In the genomic region with DNA sequence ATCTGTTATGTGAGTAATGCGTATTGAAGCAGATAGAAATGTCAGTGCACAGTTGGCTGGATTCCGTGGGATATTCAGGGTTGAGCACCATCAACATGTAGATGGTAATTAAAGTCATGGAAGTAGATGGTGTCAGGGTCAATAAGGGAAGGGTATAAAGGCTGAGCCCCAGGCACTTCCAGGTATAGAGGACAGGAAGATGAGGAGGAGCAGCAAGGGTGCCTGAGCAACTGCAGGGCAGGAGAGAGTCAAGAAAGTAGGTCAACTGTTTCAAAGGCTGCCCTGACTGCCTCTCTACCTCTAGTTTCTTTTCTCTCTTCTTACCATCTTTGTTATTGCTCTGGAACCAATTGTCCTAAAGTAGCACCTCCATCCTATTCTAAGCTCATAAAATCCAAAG, we compare ENCODE assay signal across 14 cellular contexts.
DNase-seq lines count a peak whose midpoint lies in the region; ATAC-seq, FAIRE-seq and TF ChIP-seq lines count a peak whose summit lies in the region.
"Had no signal": no experiment of that assay in that cellular context is flagged by ENCODE, and none has a peak within 500 bp of the region (broad histone marks: within the 10 kb centered on the region; RNA-seq: fewer than 3 reads in every experiment).

No MANE protein-coding gene starts in this region.

- peak overlapping the region; percentile 18 for H3K4me2 ChIP-seq in astrocyte (ENCODE audit: low read length)
- no peak overlapping the region for H3K4me2 ChIP-seq in neural progenitor cell

- BruUV-seq in Caco-2 (replicated peaks; lab: Mats Ljungman, UMichigan) = no TSS peak

- H3K36me3 ChIP-seq in Caco-2 (ENCODE audit: control insufficient read depth, insufficient read depth, low read length) (0 out of 2 replicates have a peak, but pooled peaks cover 4% of the 10 kb centered on the region), astrocyte (ENCODE audit: insufficient read depth, low read length) (peaks cover 50% of the 10 kb centered on the region), neural progenitor cell (no peaks in the 10 kb centered on the region), SJCRH30 (no peaks in the 10 kb centered on the region)

- H3K27ac Mint-ChIP-seq in Caco-2 (ENCODE audit: unreplicated experiment) (peak overlapping the region; percentile 8), astrocyte (ENCODE audit: unreplicated experiment) (peak overlapping the region; percentile 67), neural progenitor cell (no peak overlapping the region)

- H2AFZ ChIP-seq in astrocyte (ENCODE audit: low read depth, low read length) = no peak overlapping the region
- no peak overlapping the region for H2AFZ ChIP-seq in neural progenitor cell (replicated peaks)

- CTCF ChIA-PET in Caco-2 (lab: Charles Lee) = no interaction called here

- ATAC-seq in HG03175 (IDR thresholded peaks at IDR 0.05; ENCODE audit: unreplicated experiment) (no peak), HG02885 (IDR thresholded peaks at IDR 0.05; ENCODE audit: poor library complexity, unreplicated experiment) (no peak)
- ATAC-seq: sciatic nerve had no signal

- H3F3A ChIP-seq in neural progenitor cell (ENCODE audit: low read depth) = peaks cover 6% of the 10 kb centered on the region

- H3K9ac ChIP-seq in astrocyte (ENCODE audit: low read length) (peak overlapping the region; percentile 20), neural progenitor cell (no peak overlapping the region)

- H4K20me1 ChIP-seq in astrocyte (ENCODE audit: insufficient read depth, low read length) (no peaks in the 10 kb centered on the region), neural progenitor cell (ENCODE audit: low read depth) (no peaks in the 10 kb centered on the region)

- POLR2A ChIA-PET in Caco-2 (lab: Charles Lee) = no interaction called here

- H3K36me3 Mint-ChIP-seq in Caco-2 (ENCODE audit: insufficient read depth, unreplicated experiment) (peaks cover 51% of the 10 kb centered on the region), astrocyte (ENCODE audit: low read depth, unreplicated experiment) (peaks cover 30% of the 10 kb centered on the region), neural progenitor cell (no peaks in the 10 kb centered on the region)

- H3K27me3 ChIP-seq in Caco-2 (replicated peaks; ENCODE audit: control insufficient read depth, insufficient read depth, low read length) (no peaks in the 10 kb centered on the region), astrocyte (ENCODE audit: insufficient read depth, low read length) (no peaks in the 10 kb centered on the region), neural progenitor cell (no peaks in the 10 kb centered on the region), SJCRH30 (no peaks in the 10 kb centered on the region)

- H3K4me3 ChIP-seq in Caco-2 (ENCODE audit: low read depth, low read length) = no peak overlapping the region
- H3K4me3 ChIP-seq in Jurkat, Clone E6-1 (ENCODE audit: low read length) = peak overlapping the region; percentile 38
- no peak overlapping the region for H3K4me3 ChIP-seq in astrocyte (ENCODE audit: insufficient read depth, low read depth, low read length)
- no peak overlapping the region for H3K4me3 ChIP-seq in neural progenitor cell
- no peak overlapping the region for H3K4me3 ChIP-seq in SJCRH30

- H3K27me3 Mint-ChIP-seq in Caco-2 (ENCODE audit: insufficient read depth, unreplicated experiment) = no peaks in the 10 kb centered on the region
- no peaks in the 10 kb centered on the region for H3K27me3 Mint-ChIP-seq in astrocyte (ENCODE audit: low read depth, unreplicated experiment)
- peaks cover 7% of the 10 kb centered on the region for H3K27me3 Mint-ChIP-seq in neural progenitor cell (ENCODE audit: insufficient read depth, low read depth)

- no peak for TF ChIP-seq CTCF in Caco-2 (IDR thresholded peaks at IDR 0.05; ENCODE audit: insufficient read depth in 1 of 2, low read depth in 1 of 2, low read length in 1 of 2, severe bottlenecking in 1 of 2, unreplicated experiment in 1 of 2)
- TF ChIP-seq CTCF in astrocyte (IDR thresholded peaks at IDR 0.05; ENCODE audit: insufficient read depth, low read depth, low read length) = no peak
- no peak for TF ChIP-seq CTCF in neural progenitor cell (IDR thresholded peaks at IDR 0.05)

- H3K4me1 Mint-ChIP-seq in Caco-2 (ENCODE audit: low read depth, unreplicated experiment) (peaks cover 66% of the 10 kb centered on the region), astrocyte (ENCODE audit: low read depth, unreplicated experiment) (peaks cover 53% of the 10 kb centered on the region), neural progenitor cell (peaks cover 8% of the 10 kb centered on the region)

- DNase-seq in Caco-2 (no peak), astrocyte (ENCODE audit: low read depth) (no peak), neural progenitor cell (ENCODE audit: low spot score) (no peak), NCI-H524 (lab: John Stamatoyannopoulos, UW) (no peak), SJCRH30 (no peak)
- DNase-seq in Jurkat, Clone E6-1 (ENCODE audit: low read depth, low spot score) = peak; percentile 51
- DNase-seq: effector CD8-positive, alpha-beta T cell; NCI-H1105; substantia nigra had no signal

- H3K4me1 ChIP-seq in Caco-2 (peaks cover 71% of the 10 kb centered on the region), astrocyte (ENCODE audit: insufficient read depth, low read length) (peaks cover 38% of the 10 kb centered on the region), neural progenitor cell (peaks cover 9% of the 10 kb centered on the region), SJCRH30 (peaks cover 14% of the 10 kb centered on the region; the same call in 1 of the 2 replicates)

- H3K4me3 Mint-ChIP-seq in Caco-2 (ENCODE audit: unreplicated experiment) (no peak overlapping the region), astrocyte (ENCODE audit: unreplicated experiment) (peak overlapping the region; percentile 40), neural progenitor cell (no peak overlapping the region)

- H3K9me3 ChIP-seq in Caco-2 (no peaks in the 10 kb centered on the region), astrocyte (ENCODE audit: insufficient read depth, low read depth, low read length) (no peaks in the 10 kb centered on the region), neural progenitor cell (ENCODE audit: low read depth) (no peaks in the 10 kb centered on the region), SJCRH30 (replicated peaks) (no peaks in the 10 kb centered on the region)

- intact Hi-C loops in Caco-2 (cut with micrococcal nuclease; ENCODE audit: unreplicated experiment) = no loop called here

- peaks cover 79% of the 10 kb centered on the region for H3K79me2 ChIP-seq in astrocyte (ENCODE audit: insufficient read depth, low read length)
- H3K79me2 ChIP-seq in neural progenitor cell (ENCODE audit: low read depth) = no peaks in the 10 kb centered on the region

- no peak for FAIRE-seq in astrocyte (lab: Jason Lieb, UNC)
- FAIRE-seq: frontal cortex, RCC 7860 had no signal

- peak overlapping the region; percentile 99 for H3K27ac ChIP-seq in astrocyte (ENCODE audit: low read depth, low read length)
- peak overlapping the region; percentile 57 for H3K27ac ChIP-seq in neural progenitor cell
- H3K27ac ChIP-seq in SJCRH30 = no peak overlapping the region

- no peaks in the 10 kb centered on the region for H3K9me3 Mint-ChIP-seq in Caco-2 (ENCODE audit: unreplicated experiment)
- H3K9me3 Mint-ChIP-seq in astrocyte (ENCODE audit: unreplicated experiment) = no peaks in the 10 kb centered on the region
- no peaks in the 10 kb centered on the region for H3K9me3 Mint-ChIP-seq in neural progenitor cell
